Comparison of ENCODE assay signal across 26 cellular contexts in the genomic region with DNA sequence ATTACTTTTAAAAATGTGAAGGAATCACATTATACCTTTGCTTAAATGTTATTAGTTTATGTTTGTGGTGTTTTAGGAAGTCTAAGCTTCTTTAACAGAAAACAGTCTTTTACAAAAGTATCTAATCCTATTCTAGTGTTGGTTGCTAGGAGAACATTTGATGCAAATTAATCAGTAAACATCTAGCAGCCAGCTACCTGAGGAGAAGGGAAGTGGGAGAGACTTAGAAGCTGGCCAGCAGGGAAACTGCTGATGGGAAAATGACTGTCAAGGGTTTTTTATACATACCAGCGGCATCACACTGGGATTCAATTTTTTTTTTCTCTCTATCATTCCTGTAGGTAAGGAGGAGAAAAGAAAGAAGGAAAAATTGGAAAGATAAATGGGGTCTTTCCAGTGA.
"Had no signal": no experiment of that assay in that cellular context is flagged by ENCODE, and none has a peak within 500 bp of the region (broad histone marks: within the 10 kb centered on the region; RNA-seq: fewer than 3 reads in every experiment).

No MANE protein-coding gene starts in this region.

- H3K36me3 Mint-ChIP-seq: activated naive CD4-positive, alpha-beta T cell treated with anti-CD3 and anti-CD28 coated beads, Interleukin-2, amount 50 U/mL, for 72 hours had no signal

- H3K27me3 ChIP-seq: brain microvascular endothelial cell, SJCRH30 had no signal

- H3K27ac ChIP-seq: brain microvascular endothelial cell, SJCRH30, SK-N-MC, WERI-Rb-1 had no signal

- DNase-seq: activated CD4-positive, alpha-beta T cell treated with anti-CD3 and anti-CD28 coated beads, Interleukin-2, amount 10 ng/mL, durations not matched to agents 24 days and 14 days; activated CD4-positive, alpha-beta T cell treated with anti-CD3 and anti-CD28 coated beads, Interleukin-2, amount 50 U/mL, for 4 hours; activated CD8-positive, alpha-beta T cell treated with anti-CD3 and anti-CD28 coated beads for 36 hours; activated gamma-delta T cell; activated naive CD4-positive, alpha-beta T cell treated with Interleukin-2 at 50 U/mL for 16 hours; activated T-cell treated with anti-CD3 and anti-CD28 coated beads, Interleukin-2, amount 50 U/mL, for 24 hours; anterior cingulate cortex; brain microvascular endothelial cell; central memory CD4-positive, alpha-beta T cell; Karpas-422; KBM-7; NCI-H1048; NCI-H1105 treated with DMSO at 0.1 percent for 48 hours; NCI-H1436; NCI-H1694; NCI-H1930; NCI-H2081 treated with DMSO at 0.1 percent for 48 hours; NCI-H2171; NCI-H510A; SHP77; SJCRH30; T1000; WERI-Rb-1 had no signal

- H3K27ac Mint-ChIP-seq: activated CD4-positive, alpha-beta T cell treated with anti-CD3 and anti-CD28 coated beads, Interleukin-2, amount 10 ng/mL, durations not matched to agents 24 days and 14 days; activated CD8-positive, alpha-beta T cell treated with anti-CD3 and anti-CD28 coated beads for 36 hours; activated naive CD4-positive, alpha-beta T cell treated with anti-CD3 and anti-CD28 coated beads, Interleukin-2, amount 50 U/mL, for 72 hours; activated T-cell treated with anti-CD3 and anti-CD28 coated beads, Interleukin-2, amount 50 U/mL, for 24 hours; activated T-helper 2 cell treated with anti-CD3 and anti-CD28 coated beads, Interferon-gamma antibody, Interleukin-2, Interleukin-4, amounts not matched to agents 10 μg/mL and 5 μg/mL and 100 μg/mL, durations not matched to agents 14 hours and 24 hours and 36 hours had no signal

- H3K4me3 ChIP-seq: SJCRH30, SK-N-MC had no signal

- H3K9me3 Mint-ChIP-seq: activated CD4-positive, alpha-beta T cell treated with anti-CD3 and anti-CD28 coated beads, Interleukin-2, amount 10 ng/mL, durations not matched to agents 24 days and 14 days; activated CD8-positive, alpha-beta T cell treated with anti-CD3 and anti-CD28 coated beads for 36 hours; activated T-helper 2 cell treated with anti-CD3 and anti-CD28 coated beads, Interferon-gamma antibody, Interleukin-2, Interleukin-4, amounts not matched to agents 10 μg/mL and 5 μg/mL and 100 μg/mL, durations not matched to agents 14 hours and 24 hours and 36 hours had no signal

- H3K4me3 Mint-ChIP-seq: activated CD4-positive, alpha-beta T cell treated with anti-CD3 and anti-CD28 coated beads, Interleukin-2, amount 10 ng/mL, durations not matched to agents 24 days and 14 days; activated CD8-positive, alpha-beta T cell treated with anti-CD3 and anti-CD28 coated beads for 36 hours; activated T-cell treated with anti-CD3 and anti-CD28 coated beads, Interleukin-2, amount 50 U/mL, for 24 hours had no signal

- H3K4me1 Mint-ChIP-seq: activated CD4-positive, alpha-beta T cell treated with anti-CD3 and anti-CD28 coated beads, Interleukin-2, amount 10 ng/mL, durations not matched to agents 24 days and 14 days had no signal

- H3K4me1 ChIP-seq: SJCRH30 had no signal

- H3K36me3 ChIP-seq: brain microvascular endothelial cell, SJCRH30, WERI-Rb-1 had no signal

- H3K27me3 Mint-ChIP-seq: activated CD4-positive, alpha-beta T cell treated with anti-CD3 and anti-CD28 coated beads, Interleukin-2, amount 10 ng/mL, durations not matched to agents 24 days and 14 days; activated CD8-positive, alpha-beta T cell treated with anti-CD3 and anti-CD28 coated beads for 36 hours; activated T-cell treated with anti-CD3 and anti-CD28 coated beads, Interleukin-2, amount 50 U/mL, for 24 hours had no signal

- H3K9me3 ChIP-seq: SJCRH30 had no signal
